In the genomic region with DNA sequence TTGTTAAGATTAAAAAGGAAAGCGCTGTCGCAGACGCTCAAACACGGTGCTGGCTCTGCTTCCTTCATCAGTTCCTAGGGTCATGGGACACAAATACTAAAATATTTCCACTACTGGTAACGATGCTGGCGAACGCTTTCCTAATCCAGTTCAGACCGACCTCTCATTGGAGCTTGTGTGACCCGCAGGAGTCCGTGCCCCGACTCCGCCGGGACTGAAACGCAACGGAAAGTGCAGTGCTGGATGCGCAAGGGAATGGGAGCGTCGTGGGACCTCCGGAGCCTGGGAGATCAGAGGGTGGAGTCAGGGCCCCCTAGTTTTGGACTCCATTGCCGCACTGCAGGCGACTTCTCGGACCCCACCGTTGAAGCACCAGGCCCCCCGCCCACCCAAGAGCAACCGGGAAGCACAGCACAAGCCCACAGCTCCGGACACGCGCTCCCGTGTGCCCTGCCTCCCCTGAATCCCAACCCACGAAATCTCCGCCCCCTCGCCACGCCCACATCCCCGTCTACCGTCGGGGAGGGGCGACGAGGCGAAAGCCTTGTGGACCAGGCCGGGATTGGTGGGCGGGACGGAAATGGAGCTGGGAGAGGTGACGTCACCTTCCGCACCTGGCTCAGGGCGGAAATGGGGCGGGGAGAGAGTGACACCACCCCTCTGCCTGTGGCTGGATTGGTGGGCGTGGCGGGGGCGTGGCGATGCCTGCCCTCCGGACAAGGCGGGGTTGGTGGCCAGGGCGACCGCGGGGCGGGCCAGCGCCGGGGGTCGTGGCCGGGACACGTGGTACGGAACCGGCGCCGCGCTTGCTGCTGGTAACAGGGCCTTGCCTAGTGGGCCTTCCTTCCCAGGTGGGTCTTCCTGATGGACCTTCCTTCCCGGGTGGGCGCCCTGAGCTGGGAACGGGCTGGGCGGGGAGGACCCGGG, we compare ENCODE assay signal across 1 cellular context.
TF ChIP-seq lines count a peak whose summit lies in the region.

A gene (plus strand): TSS at position 783 of the 927 bp plus-strand sequence. CDS start 3,611 bp downstream, outside the sequence.

TF ChIP-seq in HepG2, 621 proteins besides CTCF, POLR2A, EP300 and RAD21 (continued from another document and continues in another):
- TF ChIP-seq, protein P1, sequence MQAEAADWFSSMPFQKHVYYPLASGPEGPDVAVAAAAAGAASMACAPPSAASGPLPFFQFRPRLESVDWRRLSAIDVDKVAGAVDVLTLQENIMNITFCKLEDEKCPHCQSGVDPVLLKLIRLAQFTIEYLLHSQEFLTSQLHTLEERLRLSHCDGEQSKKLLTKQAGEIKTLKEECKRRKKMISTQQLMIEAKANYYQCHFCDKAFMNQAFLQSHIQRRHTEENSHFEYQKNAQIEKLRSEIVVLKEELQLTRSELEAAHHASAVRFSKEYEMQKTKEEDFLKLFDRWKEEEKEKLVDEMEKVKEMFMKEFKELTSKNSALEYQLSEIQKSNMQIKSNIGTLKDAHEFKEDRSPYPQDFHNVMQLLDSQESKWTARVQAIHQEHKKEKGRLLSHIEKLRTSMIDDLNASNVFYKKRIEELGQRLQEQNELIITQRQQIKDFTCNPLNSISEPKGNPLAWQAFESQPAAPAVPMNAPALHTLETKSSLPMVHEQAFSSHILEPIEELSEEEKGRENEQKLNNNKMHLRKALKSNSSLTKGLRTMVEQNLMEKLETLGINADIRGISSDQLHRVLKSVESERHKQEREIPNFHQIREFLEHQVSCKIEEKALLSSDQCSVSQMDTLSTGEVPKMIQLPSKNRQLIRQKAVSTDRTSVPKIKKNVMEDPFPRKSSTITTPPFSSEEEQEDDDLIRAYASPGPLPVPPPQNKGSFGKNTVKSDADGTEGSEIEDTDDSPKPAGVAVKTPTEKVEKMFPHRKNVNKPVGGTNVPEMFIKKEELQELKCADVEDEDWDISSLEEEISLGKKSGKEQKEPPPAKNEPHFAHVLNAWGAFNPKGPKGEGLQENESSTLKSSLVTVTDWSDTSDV (CRISPR knock-in tag; IDR thresholded peaks at IDR 0.05) = no peak
- TF ChIP-seq ZNF780A (CRISPR knock-in tag; IDR thresholded peaks at IDR 0.05) (no peak), MZF1 (CRISPR knock-in tag; IDR thresholded peaks at IDR 0.05; ENCODE audit: borderline replicate concordance) (no peak), ZNF772 (CRISPR knock-in tag; IDR thresholded peaks at IDR 0.05) (peak; percentile 72; the same call in 1 of the 2 replicates), ZNF446 (CRISPR knock-in tag; IDR thresholded peaks at IDR 0.05) (no peak), ZNF788 (CRISPR knock-in tag; IDR thresholded peaks at IDR 0.05; ENCODE audit: borderline replicate concordance) (peak; percentile 91; the same call in 1 of the 2 replicates), EED (CRISPR knock-in tag; IDR thresholded peaks at IDR 0.05) (no peak), FOXM1 (CRISPR knock-in tag; IDR thresholded peaks at IDR 0.05) (no peak), HOXA7 (CRISPR knock-in tag; IDR thresholded peaks at IDR 0.05) (no peak), ZNF549 (CRISPR knock-in tag; IDR thresholded peaks at IDR 0.05) (no peak), ELF4 (CRISPR knock-in tag; IDR thresholded peaks at IDR 0.05; ENCODE audit: borderline replicate concordance) (no peak), ZNF776 (CRISPR knock-in tag; IDR thresholded peaks at IDR 0.05) (no peak), EEA1 (CRISPR knock-in tag; IDR thresholded peaks at IDR 0.05; ENCODE audit: borderline replicate concordance) (no peak; the same call in 1 of the 2 replicates), MTF1 (CRISPR knock-in tag; IDR thresholded peaks at IDR 0.05) (no peak), KDM6A (CRISPR knock-in tag; IDR thresholded peaks at IDR 0.05; ENCODE audit: low read depth) (no peak), ZNF546 (CRISPR knock-in tag; conservative IDR thresholded peaks at IDR 0.05) (no peak), HNRNPL (IDR thresholded peaks at IDR 0.05; ENCODE audit: low read depth, low read length) (peak; percentile 46; the same call in 1 of the 2 replicates), MAFF (IDR thresholded peaks at IDR 0.05; ENCODE audit: low read depth, low read length) (0 out of 2 replicates have a peak, but pooled peaks have one; percentile 1), RFXAP (CRISPR knock-in tag; IDR thresholded peaks at IDR 0.05; ENCODE audit: borderline replicate concordance) (peak; percentile 32; the same call in 1 of the 2 replicates), GATAD2A (CRISPR knock-in tag; IDR thresholded peaks at IDR 0.05) (no peak), ZNF510 (CRISPR knock-in tag; IDR thresholded peaks at IDR 0.05; ENCODE audit: low read depth) (no peak), NFRKB (IDR thresholded peaks at IDR 0.05) (no peak), SRY (CRISPR knock-in tag; IDR thresholded peaks at IDR 0.05) (0 out of 2 replicates have a peak, but pooled peaks have one; percentile 42), HOXA5 (CRISPR knock-in tag; IDR thresholded peaks at IDR 0.05) (no peak; the same call in none of the 2 replicates), NFE2L1 (CRISPR knock-in tag; IDR thresholded peaks at IDR 0.05; ENCODE audit: borderline replicate concordance) (no peak), ZSCAN22 (CRISPR knock-in tag; IDR thresholded peaks at IDR 0.05) (no peak), ZNF234 (CRISPR knock-in tag; conservative IDR thresholded peaks at IDR 0.05) (no peak), RARG (CRISPR knock-in tag; IDR thresholded peaks at IDR 0.05; ENCODE audit: low read depth) (0 out of 2 replicates have a peak, but pooled peaks have one; percentile 18), MTA1 (CRISPR knock-in tag; IDR thresholded peaks at IDR 0.05; ENCODE audit: borderline replicate concordance) (no peak), KDM1A (CRISPR knock-in tag; IDR thresholded peaks at IDR 0.05) (no peak; the same call in 1 of the 2 replicates), HMG20A (CRISPR knock-in tag; IDR thresholded peaks at IDR 0.05; ENCODE audit: borderline replicate concordance) (no peak), ZNF331 (CRISPR knock-in tag; IDR thresholded peaks at IDR 0.05) (peak; percentile 13; the same call in 1 of the 2 replicates), ZNF883 (CRISPR knock-in tag; IDR thresholded peaks at IDR 0.05; ENCODE audit: not compliant biosample characterization) (no peak), ZSCAN12 (CRISPR knock-in tag; IDR thresholded peaks at IDR 0.05) (no peak), U2AF2 (IDR thresholded peaks at IDR 0.05; ENCODE audit: low read depth, low read length) (0 out of 2 replicates have a peak, but pooled peaks have one; percentile 54), ZNF354B (CRISPR knock-in tag; IDR thresholded peaks at IDR 0.05) (no peak), SCMH1 (CRISPR knock-in tag; IDR thresholded peaks at IDR 0.05; ENCODE audit: borderline replicate concordance) (no peak), ZNF550 (CRISPR knock-in tag; IDR thresholded peaks at IDR 0.05; ENCODE audit: borderline replicate concordance) (no peak), SAFB2 (CRISPR knock-in tag; IDR thresholded peaks at IDR 0.05; ENCODE audit: borderline replicate concordance, low read depth) (no peak; the same call in 1 of the 2 replicates), YEATS2 (CRISPR knock-in tag; IDR thresholded peaks at IDR 0.05; ENCODE audit: borderline replicate concordance) (peak; percentile 75; the same call in 1 of the 2 replicates), PRMT3 (CRISPR knock-in tag; IDR thresholded peaks at IDR 0.05; ENCODE audit: borderline replicate concordance, low read depth) (no peak), ZNF616 (CRISPR knock-in tag; IDR thresholded peaks at IDR 0.05; ENCODE audit: low read depth) (0 out of 2 replicates have a peak, but pooled peaks have one; percentile 83)
- TF ChIP-seq, protein P2, sequence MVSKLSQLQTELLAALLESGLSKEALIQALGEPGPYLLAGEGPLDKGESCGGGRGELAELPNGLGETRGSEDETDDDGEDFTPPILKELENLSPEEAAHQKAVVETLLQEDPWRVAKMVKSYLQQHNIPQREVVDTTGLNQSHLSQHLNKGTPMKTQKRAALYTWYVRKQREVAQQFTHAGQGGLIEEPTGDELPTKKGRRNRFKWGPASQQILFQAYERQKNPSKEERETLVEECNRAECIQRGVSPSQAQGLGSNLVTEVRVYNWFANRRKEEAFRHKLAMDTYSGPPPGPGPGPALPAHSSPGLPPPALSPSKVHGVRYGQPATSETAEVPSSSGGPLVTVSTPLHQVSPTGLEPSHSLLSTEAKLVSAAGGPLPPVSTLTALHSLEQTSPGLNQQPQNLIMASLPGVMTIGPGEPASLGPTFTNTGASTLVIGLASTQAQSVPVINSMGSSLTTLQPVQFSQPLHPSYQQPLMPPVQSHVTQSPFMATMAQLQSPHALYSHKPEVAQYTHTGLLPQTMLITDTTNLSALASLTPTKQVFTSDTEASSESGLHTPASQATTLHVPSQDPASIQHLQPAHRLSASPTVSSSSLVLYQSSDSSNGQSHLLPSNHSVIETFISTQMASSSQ (IDR thresholded peaks at IDR 0.05; ENCODE audit: low read depth) = no peak
- TF ChIP-seq, protein P2 (CRISPR knock-in tag; IDR thresholded peaks at IDR 0.05; ENCODE audit: borderline replicate concordance) = 0 out of 2 replicates have a peak, but pooled peaks have one; percentile 42
- TF ChIP-seq, protein P3, sequence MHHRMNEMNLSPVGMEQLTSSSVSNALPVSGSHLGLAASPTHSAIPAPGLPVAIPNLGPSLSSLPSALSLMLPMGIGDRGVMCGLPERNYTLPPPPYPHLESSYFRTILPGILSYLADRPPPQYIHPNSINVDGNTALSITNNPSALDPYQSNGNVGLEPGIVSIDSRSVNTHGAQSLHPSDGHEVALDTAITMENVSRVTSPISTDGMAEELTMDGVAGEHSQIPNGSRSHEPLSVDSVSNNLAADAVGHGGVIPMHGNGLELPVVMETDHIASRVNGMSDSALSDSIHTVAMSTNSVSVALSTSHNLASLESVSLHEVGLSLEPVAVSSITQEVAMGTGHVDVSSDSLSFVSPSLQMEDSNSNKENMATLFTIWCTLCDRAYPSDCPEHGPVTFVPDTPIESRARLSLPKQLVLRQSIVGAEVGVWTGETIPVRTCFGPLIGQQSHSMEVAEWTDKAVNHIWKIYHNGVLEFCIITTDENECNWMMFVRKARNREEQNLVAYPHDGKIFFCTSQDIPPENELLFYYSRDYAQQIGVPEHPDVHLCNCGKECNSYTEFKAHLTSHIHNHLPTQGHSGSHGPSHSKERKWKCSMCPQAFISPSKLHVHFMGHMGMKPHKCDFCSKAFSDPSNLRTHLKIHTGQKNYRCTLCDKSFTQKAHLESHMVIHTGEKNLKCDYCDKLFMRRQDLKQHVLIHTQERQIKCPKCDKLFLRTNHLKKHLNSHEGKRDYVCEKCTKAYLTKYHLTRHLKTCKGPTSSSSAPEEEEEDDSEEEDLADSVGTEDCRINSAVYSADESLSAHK (CRISPR knock-in tag; IDR thresholded peaks at IDR 0.05; ENCODE audit: borderline replicate concordance) = 0 out of 2 replicates have a peak, but pooled peaks have one; percentile 6
- TF ChIP-seq, protein P4, sequence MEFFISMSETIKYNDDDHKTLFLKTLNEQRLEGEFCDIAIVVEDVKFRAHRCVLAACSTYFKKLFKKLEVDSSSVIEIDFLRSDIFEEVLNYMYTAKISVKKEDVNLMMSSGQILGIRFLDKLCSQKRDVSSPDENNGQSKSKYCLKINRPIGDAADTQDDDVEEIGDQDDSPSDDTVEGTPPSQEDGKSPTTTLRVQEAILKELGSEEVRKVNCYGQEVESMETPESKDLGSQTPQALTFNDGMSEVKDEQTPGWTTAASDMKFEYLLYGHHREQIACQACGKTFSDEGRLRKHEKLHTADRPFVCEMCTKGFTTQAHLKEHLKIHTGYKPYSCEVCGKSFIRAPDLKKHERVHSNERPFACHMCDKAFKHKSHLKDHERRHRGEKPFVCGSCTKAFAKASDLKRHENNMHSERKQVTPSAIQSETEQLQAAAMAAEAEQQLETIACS (CRISPR knock-in tag; IDR thresholded peaks at IDR 0.05) = peak; percentile 48
- TF ChIP-seq, protein P5, sequence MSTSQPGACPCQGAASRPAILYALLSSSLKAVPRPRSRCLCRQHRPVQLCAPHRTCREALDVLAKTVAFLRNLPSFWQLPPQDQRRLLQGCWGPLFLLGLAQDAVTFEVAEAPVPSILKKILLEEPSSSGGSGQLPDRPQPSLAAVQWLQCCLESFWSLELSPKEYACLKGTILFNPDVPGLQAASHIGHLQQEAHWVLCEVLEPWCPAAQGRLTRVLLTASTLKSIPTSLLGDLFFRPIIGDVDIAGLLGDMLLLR (CRISPR knock-in tag; IDR thresholded peaks at IDR 0.05) = peak; percentile 82; the same call in 1 of the 2 replicates
- TF ChIP-seq, protein P6, sequence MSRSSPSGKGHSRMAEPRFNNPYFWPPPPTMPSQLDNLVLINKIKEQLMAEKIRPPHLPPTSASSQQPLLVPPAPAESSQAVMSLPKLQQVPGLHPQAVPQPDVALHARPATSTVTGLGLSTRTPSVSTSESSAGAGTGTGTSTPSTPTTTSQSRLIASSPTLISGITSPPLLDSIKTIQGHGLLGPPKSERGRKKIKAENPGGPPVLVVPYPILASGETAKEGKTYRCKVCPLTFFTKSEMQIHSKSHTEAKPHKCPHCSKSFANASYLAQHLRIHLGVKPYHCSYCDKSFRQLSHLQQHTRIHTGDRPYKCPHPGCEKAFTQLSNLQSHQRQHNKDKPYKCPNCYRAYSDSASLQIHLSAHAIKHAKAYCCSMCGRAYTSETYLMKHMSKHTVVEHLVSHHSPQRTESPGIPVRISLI (CRISPR knock-in tag; IDR thresholded peaks at IDR 0.05; ENCODE audit: borderline replicate concordance) = no peak
- TF ChIP-seq, protein P7, sequence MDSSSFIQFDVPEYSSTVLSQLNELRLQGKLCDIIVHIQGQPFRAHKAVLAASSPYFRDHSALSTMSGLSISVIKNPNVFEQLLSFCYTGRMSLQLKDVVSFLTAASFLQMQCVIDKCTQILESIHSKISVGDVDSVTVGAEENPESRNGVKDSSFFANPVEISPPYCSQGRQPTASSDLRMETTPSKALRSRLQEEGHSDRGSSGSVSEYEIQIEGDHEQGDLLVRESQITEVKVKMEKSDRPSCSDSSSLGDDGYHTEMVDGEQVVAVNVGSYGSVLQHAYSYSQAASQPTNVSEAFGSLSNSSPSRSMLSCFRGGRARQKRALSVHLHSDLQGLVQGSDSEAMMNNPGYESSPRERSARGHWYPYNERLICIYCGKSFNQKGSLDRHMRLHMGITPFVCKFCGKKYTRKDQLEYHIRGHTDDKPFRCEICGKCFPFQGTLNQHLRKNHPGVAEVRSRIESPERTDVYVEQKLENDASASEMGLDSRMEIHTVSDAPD (CRISPR knock-in tag; IDR thresholded peaks at IDR 0.05) = no peak; the same call in 1 of the 2 replicates
- TF ChIP-seq, protein P8, sequence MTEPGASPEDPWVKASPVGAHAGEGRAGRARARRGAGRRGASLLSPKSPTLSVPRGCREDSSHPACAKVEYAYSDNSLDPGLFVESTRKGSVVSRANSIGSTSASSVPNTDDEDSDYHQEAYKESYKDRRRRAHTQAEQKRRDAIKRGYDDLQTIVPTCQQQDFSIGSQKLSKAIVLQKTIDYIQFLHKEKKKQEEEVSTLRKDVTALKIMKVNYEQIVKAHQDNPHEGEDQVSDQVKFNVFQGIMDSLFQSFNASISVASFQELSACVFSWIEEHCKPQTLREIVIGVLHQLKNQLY (CRISPR knock-in tag; IDR thresholded peaks at IDR 0.05) = no peak; the same call in 1 of the 2 replicates
